ENCODE assay signal across 1 cellular context in genomic region chr13:113934576-113934975, GRCh38.
TF ChIP-seq lines count a peak whose summit lies in the region.

No MANE protein-coding gene starts in this region.

TF ChIP-seq in IMR-90, 13 proteins besides CTCF, POLR2A, EP300 and RAD21 (continued from another document):
- no peak for TF ChIP-seq ELK1 (IDR thresholded peaks at IDR 0.05; ENCODE audit: borderline replicate concordance, low read depth, low read length)
- no peak for TF ChIP-seq NFE2L2 (IDR thresholded peaks at IDR 0.05; ENCODE audit: low read depth, low read length)
- TF ChIP-seq, protein P1, sequence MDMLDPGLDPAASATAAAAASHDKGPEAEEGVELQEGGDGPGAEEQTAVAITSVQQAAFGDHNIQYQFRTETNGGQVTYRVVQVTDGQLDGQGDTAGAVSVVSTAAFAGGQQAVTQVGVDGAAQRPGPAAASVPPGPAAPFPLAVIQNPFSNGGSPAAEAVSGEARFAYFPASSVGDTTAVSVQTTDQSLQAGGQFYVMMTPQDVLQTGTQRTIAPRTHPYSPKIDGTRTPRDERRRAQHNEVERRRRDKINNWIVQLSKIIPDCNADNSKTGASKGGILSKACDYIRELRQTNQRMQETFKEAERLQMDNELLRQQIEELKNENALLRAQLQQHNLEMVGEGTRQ (IDR thresholded peaks at IDR 0.05; ENCODE audit: low read depth, low read length), result no peak
- no peak for TF ChIP-seq RFX5 (IDR thresholded peaks at IDR 0.05; ENCODE audit: low read depth, low read length)
- TF ChIP-seq SMC3 (IDR thresholded peaks at IDR 0.05; ENCODE audit: low read depth, low read length), result no peak
- no peak for TF ChIP-seq MXI1 (IDR thresholded peaks at IDR 0.05; ENCODE audit: borderline replicate concordance, low read depth, low read length)
TF ChIP-seq in IMR-90: peak in this region for 0.
